In the genomic region with DNA sequence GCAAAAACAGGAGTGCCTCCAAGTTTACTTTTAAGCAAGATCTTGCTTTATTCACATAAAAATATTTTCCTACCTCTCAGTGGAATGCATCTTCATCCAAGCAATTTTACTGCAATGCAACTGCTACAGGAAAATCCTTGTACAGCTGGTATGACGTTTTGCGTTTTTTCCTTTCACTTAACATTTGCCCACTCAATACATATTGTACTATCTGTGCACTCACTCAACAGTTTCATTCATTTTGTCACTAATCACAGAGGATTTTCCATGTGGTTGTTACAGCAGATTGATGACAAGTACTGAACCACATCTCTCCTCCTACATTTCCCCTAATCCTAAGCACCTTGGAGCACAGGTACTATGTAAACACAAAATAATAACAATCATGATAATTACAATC, we compare ENCODE assay signal across 1 cellular context.
TF ChIP-seq lines count a peak whose summit lies in the region.

No MANE protein-coding gene starts in this region.

TF ChIP-seq in GM23338, 12 proteins besides CTCF, POLR2A, EP300 and RAD21 (continued from another document):
- TF ChIP-seq ZNF114 (CRISPR knock-in tag; IDR thresholded peaks at IDR 0.05) (no peak), CREB1 (CRISPR knock-in tag; IDR thresholded peaks at IDR 0.05; ENCODE audit: low read depth) (no peak)
TF ChIP-seq in GM23338: peak in this region for 0.
